In genomic region chr3:61974662-61975061, GRCh38 we compare ENCODE assay signal across 29 cellular contexts.
"Had no signal": no experiment of that assay in that cellular context is flagged by ENCODE, and none has a peak within 500 bp of the region (broad histone marks: within the 10 kb centered on the region; RNA-seq: fewer than 3 reads in every experiment).

No MANE protein-coding gene starts in this region.

- H3K4me3 ChIP-seq: ascending aorta, breast epithelium, esophagus muscularis mucosa, gastroesophageal sphincter had no signal

- H3K9me3 ChIP-seq: ascending aorta, breast epithelium, esophagus muscularis mucosa, gastroesophageal sphincter had no signal

- H3K9me3 Mint-ChIP-seq: activated CD4-positive, alpha-beta memory T cell treated with anti-CD3 and anti-CD28 coated beads, Interleukin-2, amount 10 ng/mL, durations not matched to agents 7 days and 5 days; activated CD4-positive, alpha-beta T cell treated with anti-CD3 and anti-CD28 coated beads, Interleukin-2, amount 10 ng/mL, durations not matched to agents 24 days and 14 days; activated naive CD8-positive, alpha-beta T cell treated with anti-CD3 and anti-CD28 coated beads, Interleukin-2, amount 10 ng/mL, durations not matched to agents 7 days and 5 days; activated T-cell treated with anti-CD3 and anti-CD28 coated beads, Interleukin-2, amount 50 U/mL, for 24 hours; brain had no signal

- H3K27ac ChIP-seq: ascending aorta, breast epithelium, esophagus muscularis mucosa, gastroesophageal sphincter had no signal

- DNase-seq: activated CD4-positive, alpha-beta memory T cell treated with anti-CD3 and anti-CD28 coated beads, Interleukin-2, amount 10 ng/mL, durations not matched to agents 7 days and 5 days; activated CD4-positive, alpha-beta T cell treated with anti-CD3 and anti-CD28 coated beads for 36 hours; activated CD4-positive, alpha-beta T cell treated with anti-CD3 and anti-CD28 coated beads, Interleukin-2, amount 10 ng/mL, durations not matched to agents 24 days and 14 days; activated CD4-positive, alpha-beta T cell treated with anti-CD3 and anti-CD28 coated beads, Interleukin-2, amount 50 U/mL, for 4 hours; activated CD4-positive, CD25-positive, alpha-beta regulatory T cell; activated CD4-positive, CD25-positive, alpha-beta regulatory T cell treated with anti-CD3 and anti-CD28 coated beads, Interleukin-2, amount 50 U/mL, for 72 hours; activated CD8-positive, alpha-beta memory T cell treated with anti-CD3 and anti-CD28 coated beads, Interleukin-2, amount 50 U/mL, for 48 hours; activated gamma-delta T cell; activated naive CD4-positive, alpha-beta T cell; activated naive CD4-positive, alpha-beta T cell treated with anti-CD3 and anti-CD28 coated beads, Interleukin-2, amount 10 ng/mL, durations not matched to agents 7 days and 5 days; activated naive CD8-positive, alpha-beta T cell treated with anti-CD3 and anti-CD28 coated beads, Interleukin-2, amount 10 ng/mL, durations not matched to agents 7 days and 5 days; activated T-cell treated with anti-CD3 and anti-CD28 coated beads for 4 hours; activated T-cell treated with anti-CD3 and anti-CD28 coated beads, Interleukin-2, amount 50 U/mL, for 24 hours; activated T-cell treated with anti-CD3 and anti-CD28 coated beads, Interleukin-2, amount 50 U/mL, for 72 hours; caudate nucleus; cortex of kidney; dermis blood vessel endothelial cell; effector CD4-positive, alpha-beta T cell; effector memory CD8-positive, alpha-beta T cell; erythroblast; foreskin melanocyte; head of caudate nucleus; T-helper 2 cell had no signal

- H3K36me3 ChIP-seq: ascending aorta, breast epithelium, esophagus muscularis mucosa, gastroesophageal sphincter had no signal

- H3K27me3 Mint-ChIP-seq: activated CD4-positive, alpha-beta memory T cell treated with anti-CD3 and anti-CD28 coated beads, Interleukin-2, amount 10 ng/mL, durations not matched to agents 7 days and 5 days; activated CD4-positive, alpha-beta T cell treated with anti-CD3 and anti-CD28 coated beads, Interleukin-2, amount 10 ng/mL, durations not matched to agents 24 days and 14 days; activated naive CD4-positive, alpha-beta T cell treated with anti-CD3 and anti-CD28 coated beads, Interleukin-2, amount 10 ng/mL, durations not matched to agents 7 days and 5 days; activated naive CD8-positive, alpha-beta T cell treated with anti-CD3 and anti-CD28 coated beads, Interleukin-2, amount 10 ng/mL, durations not matched to agents 7 days and 5 days; activated T-cell treated with anti-CD3 and anti-CD28 coated beads, Interleukin-2, amount 50 U/mL, for 24 hours; brain; effector memory CD8-positive, alpha-beta T cell had no signal

- H3K27me3 ChIP-seq: ascending aorta, breast epithelium, esophagus muscularis mucosa, gastroesophageal sphincter had no signal

- H3K4me3 Mint-ChIP-seq: activated CD4-positive, alpha-beta memory T cell treated with anti-CD3 and anti-CD28 coated beads, Interleukin-2, amount 10 ng/mL, durations not matched to agents 7 days and 5 days; activated CD4-positive, alpha-beta T cell treated with anti-CD3 and anti-CD28 coated beads for 36 hours; activated CD4-positive, alpha-beta T cell treated with anti-CD3 and anti-CD28 coated beads, Interleukin-2, amount 10 ng/mL, durations not matched to agents 24 days and 14 days; activated naive CD4-positive, alpha-beta T cell treated with anti-CD3 and anti-CD28 coated beads, Interleukin-2, amount 10 ng/mL, durations not matched to agents 7 days and 5 days; activated naive CD8-positive, alpha-beta T cell treated with anti-CD3 and anti-CD28 coated beads, Interleukin-2, amount 10 ng/mL, durations not matched to agents 7 days and 5 days; activated T-cell treated with anti-CD3 and anti-CD28 coated beads, Interleukin-2, amount 50 U/mL, for 24 hours; activated T-cell treated with anti-CD3 and anti-CD28 coated beads, Interleukin-2, amount 50 U/mL, for 72 hours; brain; effector memory CD8-positive, alpha-beta T cell had no signal

- H3K36me3 Mint-ChIP-seq: activated naive CD4-positive, alpha-beta T cell treated with anti-CD3 and anti-CD28 coated beads, Interleukin-2, amount 10 ng/mL, durations not matched to agents 7 days and 5 days; activated naive CD8-positive, alpha-beta T cell treated with anti-CD3 and anti-CD28 coated beads, Interleukin-2, amount 10 ng/mL, durations not matched to agents 7 days and 5 days; brain had no signal

- H3K4me1 ChIP-seq: breast epithelium had no signal

- H3K27ac Mint-ChIP-seq: activated CD4-positive, alpha-beta memory T cell treated with anti-CD3 and anti-CD28 coated beads, Interleukin-2, amount 10 ng/mL, durations not matched to agents 7 days and 5 days; activated CD4-positive, alpha-beta T cell treated with anti-CD3 and anti-CD28 coated beads for 36 hours; activated CD4-positive, alpha-beta T cell treated with anti-CD3 and anti-CD28 coated beads, Interleukin-2, amount 10 ng/mL, durations not matched to agents 24 days and 14 days; activated naive CD4-positive, alpha-beta T cell treated with anti-CD3 and anti-CD28 coated beads, Interleukin-2, amount 10 ng/mL, durations not matched to agents 7 days and 5 days; activated naive CD4-positive, alpha-beta T cell treated with anti-CD3 and anti-CD28 coated beads, Interleukin-2, amount 50 U/mL, for 72 hours; activated naive CD8-positive, alpha-beta T cell treated with anti-CD3 and anti-CD28 coated beads, Interleukin-2, amount 10 ng/mL, durations not matched to agents 7 days and 5 days; activated T-cell treated with anti-CD3 and anti-CD28 coated beads, Interleukin-2, amount 50 U/mL, for 24 hours; activated T-cell treated with anti-CD3 and anti-CD28 coated beads, Interleukin-2, amount 50 U/mL, for 72 hours; effector memory CD8-positive, alpha-beta T cell had no signal

- H3K4me1 Mint-ChIP-seq: activated CD4-positive, alpha-beta memory T cell treated with anti-CD3 and anti-CD28 coated beads, Interleukin-2, amount 10 ng/mL, durations not matched to agents 7 days and 5 days; activated CD4-positive, alpha-beta T cell treated with anti-CD3 and anti-CD28 coated beads for 36 hours; activated CD4-positive, alpha-beta T cell treated with anti-CD3 and anti-CD28 coated beads, Interleukin-2, amount 10 ng/mL, durations not matched to agents 24 days and 14 days; activated naive CD4-positive, alpha-beta T cell treated with anti-CD3 and anti-CD28 coated beads, Interleukin-2, amount 10 ng/mL, durations not matched to agents 7 days and 5 days; activated naive CD8-positive, alpha-beta T cell treated with anti-CD3 and anti-CD28 coated beads, Interleukin-2, amount 10 ng/mL, durations not matched to agents 7 days and 5 days had no signal

- ATAC-seq: activated CD4-positive, alpha-beta T cell treated with anti-CD3 and anti-CD28 coated beads for 36 hours; activated naive CD4-positive, alpha-beta T cell treated with anti-CD3 and anti-CD28 coated beads, Interleukin-2, amount 50 U/mL, for 72 hours; activated T-cell treated with anti-CD3 and anti-CD28 coated beads, Interleukin-2, amount 50 U/mL, for 72 hours; effector memory CD8-positive, alpha-beta T cell; gastroesophageal sphincter had no signal
